ENCODE assay signal across 35 cellular contexts in genomic region chrX:16392597-16392996, GRCh38.
"Had no signal": no experiment of that assay in that cellular context is flagged by ENCODE, and none has a peak within 500 bp of the region (broad histone marks: within the 10 kb centered on the region; RNA-seq: fewer than 3 reads in every experiment).

No MANE protein-coding gene starts in this region.

- H3K27ac Mint-ChIP-seq: activated CD8-positive, alpha-beta T cell treated with anti-CD3 and anti-CD28 coated beads for 36 hours; activated naive CD4-positive, alpha-beta T cell treated with anti-CD3 and anti-CD28 coated beads, Interleukin-2, amount 50 U/mL, for 24 hours; activated naive CD8-positive, alpha-beta T cell treated with anti-CD3 and anti-CD28 coated beads, Interleukin-2, amount 10 ng/mL, durations not matched to agents 7 days and 5 days; activated T-helper 2 cell treated with anti-CD3 and anti-CD28 coated beads, Interferon-gamma antibody, Interleukin-2, Interleukin-4, amounts not matched to agents 10 μg/mL and 5 μg/mL and 100 μg/mL, durations not matched to agents 14 hours and 24 hours and 36 hours had no signal

- H3K27ac ChIP-seq: ascending aorta, body of pancreas, breast epithelium, PC-9, VCaP had no signal

- H3K27me3 ChIP-seq: ascending aorta, body of pancreas, MG63 had no signal

- H3K36me3 ChIP-seq: ascending aorta, breast epithelium, MG63 had no signal

- ATAC-seq: activated CD8-positive, alpha-beta T cell treated with anti-CD3 and anti-CD28 coated beads for 36 hours; body of pancreas had no signal

- H3K4me3 ChIP-seq: ascending aorta, body of pancreas, breast epithelium, MG63, PC-9 had no signal

- H3K4me3 Mint-ChIP-seq: activated CD8-positive, alpha-beta T cell treated with anti-CD3 and anti-CD28 coated beads for 36 hours; activated naive CD4-positive, alpha-beta T cell treated with anti-CD3 and anti-CD28 coated beads, Interleukin-2, amount 50 U/mL, for 24 hours; activated naive CD8-positive, alpha-beta T cell treated with anti-CD3 and anti-CD28 coated beads, Interleukin-2, amount 10 ng/mL, durations not matched to agents 7 days and 5 days had no signal

- DNase-seq: activated CD4-positive, alpha-beta T cell treated with anti-CD3 and anti-CD28 coated beads for 1 hour; activated CD4-positive, alpha-beta T cell treated with anti-CD3 and anti-CD28 coated beads for 48 hours; activated CD4-positive, alpha-beta T cell treated with anti-CD3 and anti-CD28 coated beads, Interleukin-2, amount 50 U/mL, for 4 hours; activated CD4-positive, CD25-positive, alpha-beta regulatory T cell; activated CD8-positive, alpha-beta T cell treated with anti-CD3 and anti-CD28 coated beads for 36 hours; activated gamma-delta T cell; activated naive CD4-positive, alpha-beta T cell treated with Interleukin-2 at 50 U/mL for 16 hours; activated naive CD8-positive, alpha-beta T cell treated with anti-CD3 and anti-CD28 coated beads, Interleukin-2, amount 10 ng/mL, durations not matched to agents 7 days and 5 days; activated T-cell treated with anti-CD3 and anti-CD28 coated beads, Interleukin-2, amount 50 U/mL, for 1 hour; amygdala; body of pancreas; Kasumi-1; MG63; NCI-H1048; NCI-H1105 treated with DMSO at 0.1 percent for 48 hours; NCI-H1436; NCI-H1694 treated with DMSO at 0.1 percent for 48 hours; NCI-H2029 treated with DMSO at 0.1 percent for 48 hours; NCI-H2107; NCI-H2171; NCI-H510A; NCI-H526; NCI-H748 treated with DMSO at 0.1 percent for 48 hours; NK-92 treated with Interleukin-12 subunit alpha and Interleukin-12 subunit beta, amount 100 ng/mL, for 24 hours; PC-9; Right ventricle myocardium superior; SW 1271; T-helper 1 cell; T-helper 2 cell; T-helper 9 cell had no signal

- H3K4me1 Mint-ChIP-seq: activated naive CD4-positive, alpha-beta T cell treated with anti-CD3 and anti-CD28 coated beads, Interleukin-2, amount 50 U/mL, for 24 hours; activated naive CD8-positive, alpha-beta T cell treated with anti-CD3 and anti-CD28 coated beads, Interleukin-2, amount 10 ng/mL, durations not matched to agents 7 days and 5 days had no signal

- H3K27me3 Mint-ChIP-seq: activated CD8-positive, alpha-beta T cell treated with anti-CD3 and anti-CD28 coated beads for 36 hours; activated naive CD4-positive, alpha-beta T cell treated with anti-CD3 and anti-CD28 coated beads, Interleukin-2, amount 50 U/mL, for 24 hours had no signal

- H3K9me3 ChIP-seq: ascending aorta, body of pancreas, breast epithelium, MG63 had no signal

- H3K9me3 Mint-ChIP-seq: activated CD8-positive, alpha-beta T cell treated with anti-CD3 and anti-CD28 coated beads for 36 hours; activated naive CD4-positive, alpha-beta T cell treated with anti-CD3 and anti-CD28 coated beads, Interleukin-2, amount 50 U/mL, for 24 hours; activated naive CD8-positive, alpha-beta T cell treated with anti-CD3 and anti-CD28 coated beads, Interleukin-2, amount 10 ng/mL, durations not matched to agents 7 days and 5 days; activated T-helper 2 cell treated with anti-CD3 and anti-CD28 coated beads, Interferon-gamma antibody, Interleukin-2, Interleukin-4, amounts not matched to agents 10 μg/mL and 5 μg/mL and 100 μg/mL, durations not matched to agents 14 hours and 24 hours and 36 hours had no signal

- H3K36me3 Mint-ChIP-seq: activated naive CD4-positive, alpha-beta T cell treated with anti-CD3 and anti-CD28 coated beads, Interleukin-2, amount 50 U/mL, for 24 hours; activated naive CD8-positive, alpha-beta T cell treated with anti-CD3 and anti-CD28 coated beads, Interleukin-2, amount 10 ng/mL, durations not matched to agents 7 days and 5 days had no signal

- H3K4me1 ChIP-seq: ascending aorta, body of pancreas, breast epithelium had no signal
